In genomic region chr14:31578266-31578665, GRCh38 we compare ENCODE assay signal across 17 cellular contexts. TPM values are rescaled to one million over a fixed set of nuclear protein-coding genes. Genes with fewer than 3 reads are reported as not detected.
DNase-seq lines count a peak whose midpoint lies in the region; ATAC-seq and TF ChIP-seq lines count a peak whose summit lies in the region.
"Had no signal": no experiment of that assay in that cellular context is flagged by ENCODE, and none has a peak within 500 bp of the region (broad histone marks: within the 10 kb centered on the region; RNA-seq: fewer than 3 reads in every experiment).

No MANE protein-coding gene starts in this region.

- H3K4me3 ChIP-seq in coronary artery (peak overlapping the region; percentile 35), right atrium auricular region (peak overlapping the region in 1 of 2 donors; percentile 15), gastrocnemius medialis (no peak overlapping the region)
- H3K4me3 ChIP-seq: K562 had no signal

- ATAC-seq in gastrocnemius medialis, result peak; percentile 50 to 54
- no peak for ATAC-seq in GM18868 (IDR thresholded peaks at IDR 0.05; ENCODE audit: unreplicated experiment)
- no peak for ATAC-seq in HG03354 (IDR thresholded peaks at IDR 0.05; ENCODE audit: poor library complexity, severe bottlenecking, unreplicated experiment)
- ATAC-seq: activated naive CD4-positive, alpha-beta T cell treated with anti-CD3 and anti-CD28 coated beads, Interleukin-2, amount 50 U/mL, for 72 hours; CD8-positive, alpha-beta T cell; K562; PC-3 had no signal

- in situ Hi-C loops in gastrocnemius medialis (cut with MboI; ENCODE audit: low sequenced_read_pairs in 4 of 4), result no loop called here

- intact Hi-C loops in gastrocnemius medialis (cut with DNase I; ENCODE audit: low total_unique reads), result no loop called here

- H3K27ac ChIP-seq in coronary artery, result peak overlapping the region; percentile 31 to 57
- H3K27ac ChIP-seq in right atrium auricular region, result peak overlapping the region; percentile 52 to 74
- peak overlapping the region in 2 of 4 donors; percentile 32 to 56 for H3K27ac ChIP-seq in gastrocnemius medialis

- TF ChIP-seq POLR2A in gastrocnemius medialis (IDR thresholded peaks at IDR 0.05), result no peak

- H3K27me3 ChIP-seq in right atrium auricular region (no peaks in the 10 kb centered on the region), gastrocnemius medialis (no peaks in the 10 kb centered on the region)

- TF ChIP-seq CTCF in coronary artery (IDR thresholded peaks at IDR 0.05) (no peak), right atrium auricular region (IDR thresholded peaks at IDR 0.05) (no peak), gastrocnemius medialis (IDR thresholded peaks at IDR 0.05 in 4 of 5, conservative IDR thresholded peaks at IDR 0.05 in 1 of 5) (no peak)

- DNase-seq in GM03348 (ENCODE audit: low spot score) (peak; percentile 44), coronary artery (ENCODE audit: low spot score) (no peak), right atrium auricular region (ENCODE audit: low spot score) (no peak), gastrocnemius medialis (no peak), activated gamma-delta T cell treated with Interleukin-2 at 50 U/mL for 16 hours (no peak)
- no peak for DNase-seq in stimulated activated naive CD4-positive, alpha-beta T cell treated with Interleukin-2 at 50 U/mL for 16 hours (lab: John Stamatoyannopoulos, UW)
- DNase-seq: CD8-positive, alpha-beta T cell; DMS79; H9; NCI-H146; PC-3; stimulated activated CD4-positive, alpha-beta T cell treated with anti-CD3 and anti-CD28 coated beads, Interleukin-12 subunit alpha, Interleukin-12 subunit beta, amount 100 ng/mL, for 4 hours; T-helper 1 cell had no signal

- H3K9me3 ChIP-seq in right atrium auricular region (no peaks in the 10 kb centered on the region), gastrocnemius medialis (no peaks in the 10 kb centered on the region)

- H3K4me1 ChIP-seq in right atrium auricular region (peaks cover 0 to 42% of the 10 kb centered on the region in 2 donors), gastrocnemius medialis (peaks cover 20 to 27% of the 10 kb centered on the region in 2 donors)

- H3K36me3 ChIP-seq in right atrium auricular region (peaks cover 5% of the 10 kb centered on the region), gastrocnemius medialis (no peaks in the 10 kb centered on the region)

RNA-seq across cellular contexts. Expression of gene NUBPL, which starts 17.1 kb away (rescaled TPM):
- total RNA-seq in right atrium auricular region (10 to 100 TPM; 10.7 to 17.8 TPM), gastrocnemius medialis (10 to 100 TPM in 1 of 4 donors, 1 to 10 TPM in 3; 4.5 to 12.3 (median 7.7) TPM)

Comparison
In these comparisons a context has a peak if more than half of its experiments do, and no peak if none do; other contexts are left out.
1. ATAC-seq: peak in gastrocnemius medialis (2 of 2); none in GM18868 (single experiment) and HG03354 (single experiment).